17 cellular contexts compared by ENCODE assay signal in genomic region chr2:240594511-240595380, GRCh38. TPM values are rescaled to one million over a fixed set of nuclear protein-coding genes. Genes with fewer than 3 reads are reported as not detected.
DNase-seq lines count a peak whose midpoint lies in the region; ATAC-seq, FAIRE-seq and TF ChIP-seq lines count a peak whose summit lies in the region.
"Had no signal": no experiment of that assay in that cellular context is flagged by ENCODE, and none has a peak within 500 bp of the region (broad histone marks: within the 10 kb centered on the region; RNA-seq: fewer than 3 reads in every experiment).

No MANE protein-coding gene starts in this region.

- TF ChIP-seq POLR2A in IMR-90 (IDR thresholded peaks at IDR 0.05; ENCODE audit: low read depth, low read length) = no peak
- TF ChIP-seq POLR2A in sigmoid colon (IDR thresholded peaks at IDR 0.05) = no peak

- no peak overlapping the region for H4K8ac ChIP-seq in IMR-90 (ENCODE audit: low read depth in 2 of 2, low read length in 2 of 2)

- no peaks in the 10 kb centered on the region; the same call in none of the 2 replicates for H4K20me1 ChIP-seq in IMR-90 (ENCODE audit: insufficient read depth, low read length)

- TF ChIP-seq CTCF in IMR-90 (conservative IDR thresholded peaks at IDR 0.05; ENCODE audit: low read depth, low read length) (no peak), kidney (IDR thresholded peaks at IDR 0.05; ENCODE audit: borderline replicate concordance, extremely low read depth, insufficient read depth) (no peak), sigmoid colon (IDR thresholded peaks at IDR 0.05) (no peak), brain microvascular endothelial cell (IDR thresholded peaks at IDR 0.05; ENCODE audit: low read depth, low read length, missing control alignments) (no peak)

- intact Hi-C loops in IMR-90 (cut with micrococcal nuclease) = no loop called here
- intact Hi-C loops in kidney (cut with DNase I) = no loop called here
- intact Hi-C loops in sigmoid colon (cut with DNase I) = loop anchor here (5.0 kb wide), 1 partner anchor 37 kb away; the partner anchor contains the start of gene ANKMY1

- dilution Hi-C loops in IMR-90 (cut with HindIII; ENCODE audit: low sequenced_read_pairs, unreplicated experiment) = no loop called here

- H2BK120ac ChIP-seq in IMR-90 (ENCODE audit: low read depth, low read length) = no peak overlapping the region

- H3K23ac ChIP-seq in IMR-90 (ENCODE audit: low read depth, low read length) = no peak overlapping the region

- BruUV-seq in IMR-90 (replicated peaks; lab: Mats Ljungman, UMichigan) = no TSS peak

- H3K4ac ChIP-seq in IMR-90 (ENCODE audit: low read depth, low read length) = no peak overlapping the region

- H3K9me3 ChIP-seq in IMR-90 (ENCODE audit: control insufficient read depth, insufficient read depth, low read length) (no peaks in the 10 kb centered on the region), kidney (ENCODE audit: control insufficient read depth in 1 of 2, low read length in 2 of 2) (no peaks in the 10 kb centered on the region), sigmoid colon (no peaks in the 10 kb centered on the region)

- H3K56ac ChIP-seq in IMR-90 (ENCODE audit: extremely low read depth, insufficient read depth, low read length) = no peak overlapping the region

- H4K5ac ChIP-seq in IMR-90 (ENCODE audit: low read depth, low read length) = no peak overlapping the region

- peak overlapping the region; percentile 37 for H2AK9ac ChIP-seq in IMR-90 (replicated peaks; ENCODE audit: low read depth, low read length, poor library complexity)

- peaks cover 36% of the 10 kb centered on the region for H3K36me3 ChIP-seq in IMR-90 (ENCODE audit: control insufficient read depth, insufficient read depth, low read length)
- peaks cover 10 to 18% of the 10 kb centered on the region in 2 donors for H3K36me3 ChIP-seq in kidney (ENCODE audit: control insufficient read depth in 1 of 2, insufficient read depth in 2 of 2, low read length in 2 of 2)
- H3K36me3 ChIP-seq in sigmoid colon = peaks cover 0 to 56% (median 30%) of the 10 kb centered on the region in 4 donors
- peaks cover 12% of the 10 kb centered on the region for H3K36me3 ChIP-seq in brain microvascular endothelial cell (replicated peaks)

- no peak overlapping the region for H3K4me3 ChIP-seq in IMR-90 (ENCODE audit: insufficient read depth, low read depth, low read length)
- H3K4me3 ChIP-seq in kidney (ENCODE audit: low read length in 2 of 2) = no peak overlapping the region
- no peak overlapping the region for H3K4me3 ChIP-seq in sigmoid colon
- no peak overlapping the region for H3K4me3 ChIP-seq in brain microvascular endothelial cell (ENCODE audit: low read depth, low read length)
- H3K4me3 ChIP-seq: coronary artery, GM23248 had no signal

- CTCF ChIA-PET in IMR-90 (lab: Yijun Ruan, JAX) = no interaction called here

- H2BK20ac ChIP-seq in IMR-90 (ENCODE audit: low read depth, low read length) = no peak overlapping the region

- H3K4me1 ChIP-seq in IMR-90 (ENCODE audit: control insufficient read depth, insufficient read depth, low read length) (no peaks in the 10 kb centered on the region), kidney (ENCODE audit: control insufficient read depth in 1 of 2, insufficient read depth in 1 of 2, low read depth in 1 of 2, low read length in 2 of 2) (no peaks in the 10 kb centered on the region), sigmoid colon (peaks cover 0 to 41% (median 27%) of the 10 kb centered on the region in 4 donors)

- H3K9ac ChIP-seq in IMR-90 (ENCODE audit: low read depth, low read length) (no peak overlapping the region), kidney (ENCODE audit: low read length in 2 of 2) (no peak overlapping the region)
- H3K9ac ChIP-seq: GM23248 had no signal

- 90% methylated on average over 14 of the region's 34 CpGs; no CpG with 5 or more reads in 1 of the 2 experiments for WGBS in IMR-90 (ENCODE audit: extremely low coverage in 2 of 2, insufficient read length in 1 of 2), 2 experiments
- 92 to 94% methylated on average over 34 of the region's 34 CpGs for WGBS in sigmoid colon, 2 donors

- H3K27ac ChIP-seq in IMR-90 (ENCODE audit: insufficient read depth, low read length) (no peak overlapping the region), angular gyrus (ENCODE audit: low read depth, low read length) (peak overlapping the region; percentile 10), kidney (ENCODE audit: low read depth in 2 of 2, low read length in 2 of 2) (no peak overlapping the region), sigmoid colon (no peak overlapping the region), brain microvascular endothelial cell (no peak overlapping the region)
- H3K27ac ChIP-seq: coronary artery, GM23248 had no signal

- no peak overlapping the region for H4K91ac ChIP-seq in IMR-90 (ENCODE audit: insufficient read depth, low read depth, low read length)

- H2BK5ac ChIP-seq in IMR-90 (ENCODE audit: low read depth, low read length, poor library complexity, severe bottlenecking) = no peak overlapping the region

- no peak for TF ChIP-seq RAD21 in IMR-90 (IDR thresholded peaks at IDR 0.05; ENCODE audit: low read length)

- H3K18ac ChIP-seq in IMR-90 (ENCODE audit: low read depth, low read length) = no peak overlapping the region

- peaks cover 0 to 25% of the 10 kb centered on the region in 2 experiments; a peak in 3 of 4 replicates for H3K79me1 ChIP-seq in IMR-90 (ENCODE audit: low read depth in 1 of 2, low read length in 2 of 2)

- FAIRE-seq in kidney (lab: Jason Lieb, UNC) = no peak
- FAIRE-seq: endothelial cell of umbilical vein, GM18507, TTC549 had no signal

- no peak overlapping the region for H2AK5ac ChIP-seq in IMR-90 (ENCODE audit: low read depth, low read length)

- no peak for TF ChIP-seq EP300 in sigmoid colon (IDR thresholded peaks at IDR 0.05)

- no peak for ATAC-seq in IMR-90 (ENCODE audit: low read depth)

- no peak overlapping the region for H2BK15ac ChIP-seq in IMR-90 (ENCODE audit: low read depth, low read length)

- no peak overlapping the region for H3K14ac ChIP-seq in IMR-90 (replicated peaks; ENCODE audit: low read depth, low read length)

- H3K9me1 ChIP-seq in IMR-90 (ENCODE audit: insufficient read depth, low read length) = no peaks in the 10 kb centered on the region

- DNase-seq in IMR-90 = no peak
- peak; percentile 71 for DNase-seq in kidney
- peak; percentile 61 for DNase-seq in sigmoid colon
- DNase-seq in brain microvascular endothelial cell = no peak
- no peak for DNase-seq in NCI-H2196 treated with DMSO at 0.1 percent for 48 hours (lab: John Stamatoyannopoulos, UW; ENCODE audit: unreplicated experiment)
- DNase-seq in AG20443 (ENCODE audit: low spot score) = no peak
- no peak for DNase-seq in AG08395 (ENCODE audit: low spot score)
- DNase-seq: Calu3; KG1; RPMI8226; stimulated activated naive CD4-positive, alpha-beta T cell treated with Interleukin-2 at 50 U/mL for 16 hours had no signal

- in situ Hi-C loops in IMR-90 (cut with MboI; ENCODE audit: low sequenced_read_pairs) = no loop called here
- in situ Hi-C loops in brain microvascular endothelial cell (cut with HindIII; ENCODE audit: low pct_ligation_motif_present, low sequenced_read_pairs) = no loop called here

- POLR2A ChIA-PET in IMR-90 (lab: Charles Lee; ENCODE audit: unreplicated experiment) = interaction anchor here (0.9 kb wide), 1 partner anchor 8 kb away, joined by 4 read pairs; the partner anchor contains the start of gene CAPN10

- no peak overlapping the region for H2AFZ ChIP-seq in IMR-90 (replicated peaks; ENCODE audit: low read length, poor library complexity)
- H2AFZ ChIP-seq: GM23248 had no signal

- H3K27me3 ChIP-seq in IMR-90 (ENCODE audit: control insufficient read depth, insufficient read depth, low read length) = no peaks in the 10 kb centered on the region
- H3K27me3 ChIP-seq in sigmoid colon = no peaks in the 10 kb centered on the region
- H3K27me3 ChIP-seq in brain microvascular endothelial cell (replicated peaks) = no peaks in the 10 kb centered on the region

- H3K4me2 ChIP-seq in IMR-90 (ENCODE audit: low read depth, low read length) = no peak overlapping the region

RNA-seq across cellular contexts. Expression of gene CAPN10, which starts 8.2 kb away (rescaled TPM):
- total RNA-seq in IMR-90 (2012; rRNA removed) = 5.6 and 6.3 TPM in 2 replicates
- 20.9 and 27.4 TPM in 2 replicates for polyA plus RNA-seq in IMR-90 (2012; rRNA removed)
- polyA plus RNA-seq in IMR-90 (2012; cell fraction: cytosol; rRNA removed) = 11.6 and 19.3 TPM in 2 replicates
- 72.5 and 181 TPM in 2 replicates for polyA plus RNA-seq in IMR-90 (2012; cell fraction: nucleus; rRNA removed; ENCODE audit: low replicate concordance)
- 50.9 TPM for total RNA-seq in kidney
- polyA plus RNA-seq in kidney (ENCODE audit: insufficient read depth, low read depth, low replicate concordance) = 26.3 TPM
- 10 to 100 TPM; 10.5 to 27.7 (median 16.3) TPM for total RNA-seq in sigmoid colon
- polyA plus RNA-seq in sigmoid colon = 10 to 100 TPM; 11.4 to 33.0 (median 16.4) TPM

RNA-seq across cellular contexts. Expression of gene RNPEPL1, which starts 26.5 kb away (rescaled TPM):
- total RNA-seq in IMR-90 (2012; rRNA removed) (3.8 and 3.9 TPM in 2 replicates), kidney (77.4 TPM), sigmoid colon (10 to 100 TPM; 23.1 to 87.8 (median 28.4) TPM)
- polyA plus RNA-seq in IMR-90 (2012; rRNA removed) (15.9 and 18.7 TPM in 2 replicates), kidney (ENCODE audit: insufficient read depth, low read depth, low replicate concordance) (65.4 TPM), sigmoid colon (100 to 1,000 TPM in 2 of 3 donors, 10 to 100 TPM in 1; 64.3 to 136 (median 102) TPM)
- polyA plus RNA-seq in IMR-90 (2012; cell fraction: cytosol; rRNA removed) = 10.5 and 25.6 TPM in 2 replicates
- polyA plus RNA-seq in IMR-90 (2012; cell fraction: nucleus; rRNA removed; ENCODE audit: low replicate concordance) = 31.4 and 92.4 TPM in 2 replicates

RNA-seq across cellular contexts. Expression of gene GPR35, which starts 30.5 kb away (rescaled TPM):
- total RNA-seq in IMR-90 (2012; rRNA removed) (0.28 TPM in 1 of 2 replicates, not detected in the other), kidney (6.7 TPM), sigmoid colon (1 to 10 TPM; 1.3 to 7.8 (median 3.5) TPM)
- polyA plus RNA-seq in IMR-90 (2012; rRNA removed) (0.31 and 0.42 TPM in 2 replicates), kidney (ENCODE audit: insufficient read depth, low read depth, low replicate concordance) (1.7 TPM), sigmoid colon (10 to 100 TPM; 28.2 to 76.6 (median 33.0) TPM)
- polyA plus RNA-seq in IMR-90 (2012; cell fraction: cytosol; rRNA removed) = 0.08 and 0.20 TPM in 2 replicates
- polyA plus RNA-seq in IMR-90 (2012; cell fraction: nucleus; rRNA removed; ENCODE audit: low replicate concordance) = 1.8 and 5.2 TPM in 2 replicates
- total RNA-seq: GM23248 had no signal

RNA-seq across cellular contexts. Expression of gene DUSP28, which starts 34.6 kb away (rescaled TPM):
- total RNA-seq in IMR-90 (2012; rRNA removed) (1.1 and 2.5 TPM in 2 replicates), kidney (7.0 TPM), sigmoid colon (10 to 100 TPM in 1 of 4 donors, 1 to 10 TPM in 3; 4.6 to 10.2 (median 7.6) TPM)
- polyA plus RNA-seq in IMR-90 (2012; rRNA removed) (3.3 TPM in 2 replicates), kidney (ENCODE audit: insufficient read depth, low read depth, low replicate concordance) (5.9 TPM), sigmoid colon (1 to 10 TPM; 5.0 to 5.4 (median 5.1) TPM)
- 3.0 and 3.2 TPM in 2 replicates for polyA plus RNA-seq in IMR-90 (2012; cell fraction: cytosol; rRNA removed)
- polyA plus RNA-seq in IMR-90 (2012; cell fraction: nucleus; rRNA removed; ENCODE audit: low replicate concordance) = 2.6 and 5.3 TPM in 2 replicates

RNA-seq across cellular contexts. Expression of gene ANKMY1, which starts 37.0 kb away (rescaled TPM):
- total RNA-seq in IMR-90 (2012; rRNA removed) (2.9 and 3.3 TPM in 2 replicates), kidney (22.1 TPM), sigmoid colon (10 to 100 TPM in 2 of 4 donors, 1 to 10 TPM in 2; 6.7 to 14.0 (median 9.6) TPM)
- polyA plus RNA-seq in IMR-90 (2012; rRNA removed) (4.1 and 5.5 TPM in 2 replicates), kidney (ENCODE audit: insufficient read depth, low read depth, low replicate concordance) (3.0 TPM), sigmoid colon (1 to 10 TPM; 3.6 to 9.4 (median 3.9) TPM)
- polyA plus RNA-seq in IMR-90 (2012; cell fraction: cytosol; rRNA removed) = 2.3 and 2.6 TPM in 2 replicates
- 16.4 and 17.5 TPM in 2 replicates for polyA plus RNA-seq in IMR-90 (2012; cell fraction: nucleus; rRNA removed; ENCODE audit: low replicate concordance)

Comparison
In these comparisons a context has a peak if more than half of its experiments do, and no peak if none do; other contexts are left out.
1. DNase-seq: peak in kidney (single experiment) and sigmoid colon (single experiment); none in IMR-90 (single experiment), brain microvascular endothelial cell (single experiment), NCI-H2196 treated with DMSO at 0.1 percent for 48 hours (single experiment), AG20443 (single experiment) and AG08395 (single experiment).